ENCODE assay signal across 27 cellular contexts in genomic region chr1:15255582-15256149, GRCh38. TPM values are rescaled to one million over a fixed set of nuclear protein-coding genes. Genes with fewer than 3 reads are reported as not detected.
"Had no signal": no experiment of that assay in that cellular context is flagged by ENCODE, and none has a peak within 500 bp of the region (broad histone marks: within the 10 kb centered on the region; RNA-seq: fewer than 3 reads in every experiment).

No MANE protein-coding gene starts in this region.

- H3K36me3 Mint-ChIP-seq: naive thymus-derived CD4-positive, alpha-beta T cell had no signal

- H3K9me3 Mint-ChIP-seq: endodermal cell; naive thymus-derived CD4-positive, alpha-beta T cell had no signal

- H3K9me3 ChIP-seq: gastrocnemius medialis, left lung, ovary, stomach, thyroid gland had no signal

- H3K4me3 ChIP-seq: gastrocnemius medialis, hepatocyte, left lung, ovary, smooth muscle cell, stomach, thyroid gland had no signal

- DNase-seq: effector CD8-positive, alpha-beta T cell; foreskin fibroblast; gastrocnemius medialis; kidney; left lung; mesendoderm; midbrain; naive thymus-derived CD4-positive, alpha-beta T cell; occipital lobe; ovary; retina; stimulated activated CD4-positive, alpha-beta T cell treated with anti-CD3 and anti-CD28 coated beads, Interleukin-12 subunit alpha, Interleukin-12 subunit beta, amount 100 ng/mL, for 4 hours; stimulated activated CD4-positive, alpha-beta T cell treated with anti-CD3 and anti-CD28 coated beads, Interleukin-1b, Interleukin-23, amount 100 ng/mL, for 48 hours; stimulated activated CD4-positive, alpha-beta T cell treated with anti-CD3 and anti-CD28 coated beads, Interleukin-4, amount 100 ng/mL, for 1 hour; stimulated activated CD8-positive, alpha-beta memory T cell treated with anti-CD3 and anti-CD28 coated beads, Interleukin-4, amount 100 ng/mL, for 48 hours; stimulated activated naive CD4-positive, alpha-beta T cell treated with Interleukin-2 at 50 U/mL for 16 hours; stomach; thyroid gland; trophoblast cell had no signal

- H3K4me1 ChIP-seq: thyroid gland had no signal

- H3K36me3 ChIP-seq: gastrocnemius medialis, left lung, ovary, stomach, thyroid gland had no signal

- H3K27ac ChIP-seq: epithelial cell of prostate, gastrocnemius medialis, hepatocyte, left lung, ovary, stomach, thyroid gland had no signal

- H3K27ac Mint-ChIP-seq: endodermal cell; naive thymus-derived CD4-positive, alpha-beta T cell had no signal

- H3K4me3 Mint-ChIP-seq: endodermal cell; naive thymus-derived CD4-positive, alpha-beta T cell had no signal

- ATAC-seq: esophagus mucosa; gastrocnemius medialis; left lung; naive thymus-derived CD4-positive, alpha-beta T cell; sciatic nerve had no signal

RNA-seq across cellular contexts. Expression of gene FHAD1, which starts 8.6 kb away (rescaled TPM):
- total RNA-seq: gastrocnemius medialis, glomerular endothelial cell, lung microvascular endothelial cell, smooth muscle cell had no signal
